Comparison of ENCODE assay signal across 31 cellular contexts in genomic region chr3:131315162-131315561, GRCh38.
"Had no signal": no experiment of that assay in that cellular context is flagged by ENCODE, and none has a peak within 500 bp of the region (broad histone marks: within the 10 kb centered on the region; RNA-seq: fewer than 3 reads in every experiment).

No MANE protein-coding gene starts in this region.

- H3K9me3 ChIP-seq: adrenal gland, ascending aorta, body of pancreas, breast epithelium had no signal

- H3K27me3 ChIP-seq: adrenal gland, ascending aorta, body of pancreas, brain microvascular endothelial cell, breast epithelium, cardiac muscle cell had no signal

- H3K4me1 ChIP-seq: adrenal gland, ascending aorta, body of pancreas, breast epithelium had no signal

- H3K36me3 ChIP-seq: adrenal gland, ascending aorta, brain microvascular endothelial cell, breast epithelium, cardiac muscle cell had no signal

- H3K4me3 ChIP-seq: adrenal gland, ascending aorta, body of pancreas, breast epithelium, cardiac muscle cell had no signal

- DNase-seq: activated effector memory CD4-positive, alpha-beta T cell treated with anti-CD3 and anti-CD28 coated beads, Interleukin-2, amount 50 U/mL, for 16 hours; activated effector memory CD4-positive, alpha-beta T cell treated with Interleukin-2 at 50 U/mL for 16 hours; activated gamma-delta T cell; activated gamma-delta T cell treated with Interleukin-2 at 50 U/mL for 16 hours; activated naive CD4-positive, alpha-beta T cell; activated naive CD4-positive, alpha-beta T cell treated with anti-CD3 and anti-CD28 coated beads for 36 hours; activated naive CD4-positive, alpha-beta T cell treated with anti-CD3 and anti-CD28 coated beads, Interleukin-2, amount 10 ng/mL, durations not matched to agents 7 days and 5 days; activated naive CD4-positive, alpha-beta T cell treated with anti-CD3 and anti-CD28 coated beads, Interleukin-2, amount 50 U/mL, for 16 hours; activated naive CD4-positive, alpha-beta T cell treated with Interleukin-2 at 50 U/mL for 16 hours; activated naive CD8-positive, alpha-beta T cell treated with anti-CD3 and anti-CD28 coated beads for 36 hours; activated naive CD8-positive, alpha-beta T cell treated with anti-CD3 and anti-CD28 coated beads, Interleukin-2, amount 10 ng/mL, durations not matched to agents 7 days and 5 days; activated naive CD8-positive, alpha-beta T cell treated with anti-CD3 and anti-CD28 coated beads, Interleukin-2, amount 50 U/mL, for 24 hours; activated T-cell treated with anti-CD3 and anti-CD28 coated beads, Interleukin-2, amount 50 U/mL, for 1 hour; activated T-cell treated with anti-CD3 and anti-CD28 coated beads, Interleukin-2, amount 50 U/mL, for 24 hours; activated T-cell treated with anti-CD3 and anti-CD28 coated beads, Interleukin-2, amount 50 U/mL, for 4 hours; activated T-cell treated with anti-CD3 and anti-CD28 coated beads, Interleukin-2, amount 50 U/mL, for 48 hours; activated T-cell treated with anti-CD3 and anti-CD28 coated beads, Interleukin-2, amount 50 U/mL, for 72 hours; adrenal gland; amniotic stem cell; amygdala; aorta; body of pancreas; brain microvascular endothelial cell; caudate nucleus; central memory CD4-positive, alpha-beta T cell; cerebellar nuclear complex had no signal

- ATAC-seq: activated naive CD4-positive, alpha-beta T cell treated with anti-CD3 and anti-CD28 coated beads, Interleukin-2, amount 50 U/mL, for 72 hours; activated naive CD8-positive, alpha-beta T cell treated with anti-CD3 and anti-CD28 coated beads, Interleukin-2, amount 50 U/mL, for 24 hours; activated T-cell treated with anti-CD3 and anti-CD28 coated beads, Interleukin-2, amount 50 U/mL, for 4 hours; activated T-cell treated with anti-CD3 and anti-CD28 coated beads, Interleukin-2, amount 50 U/mL, for 72 hours; activated T-helper 17 cell treated with anti-CD3 and anti-CD28 coated beads, Interleukin-2, amount 50 U/mL, for 72 hours; body of pancreas had no signal

- H3K27ac ChIP-seq: adrenal gland, ascending aorta, body of pancreas, brain microvascular endothelial cell, breast epithelium, cardiac muscle cell had no signal
